13 cellular contexts compared by ENCODE assay signal in the genomic region with DNA sequence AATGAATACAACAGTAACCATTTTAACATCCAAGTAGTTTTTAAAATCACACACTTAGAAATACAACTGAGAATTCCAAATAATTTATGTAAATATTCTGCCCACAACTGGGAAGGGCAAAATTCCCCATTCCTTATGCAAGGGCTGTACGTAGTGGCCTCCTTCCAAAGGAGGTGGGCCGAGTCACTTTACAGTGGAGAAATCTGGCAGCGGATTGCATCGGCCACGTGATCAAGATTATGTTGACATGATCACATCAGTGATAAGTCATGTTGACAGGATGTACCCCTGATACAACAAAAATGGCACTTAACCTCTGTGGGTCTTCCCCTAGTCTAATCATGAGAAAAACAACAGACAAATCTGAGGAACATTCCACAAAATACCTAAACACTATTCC.
A peak's percentile ranks its signal among the peaks of the same experiment; 100 is the strongest.
DNase-seq lines count a peak whose midpoint lies in the region; ATAC-seq and TF ChIP-seq lines count a peak whose summit lies in the region.
"Had no signal": no experiment of that assay in that cellular context is flagged by ENCODE, and none has a peak within 500 bp of the region (broad histone marks: within the 10 kb centered on the region; RNA-seq: fewer than 3 reads in every experiment).

No MANE protein-coding gene starts in this region.

- H3K4me3 ChIP-seq in GM23338 (no peak overlapping the region), epithelial cell of esophagus (ENCODE audit: low read length) (no peak overlapping the region), right atrium auricular region (no peak overlapping the region)

- DNase-seq in GM23338 (ENCODE audit: low spot score): no peak
- peak; percentile 60 for DNase-seq in NCI-H69 (lab: John Stamatoyannopoulos, UW)
- DNase-seq in epithelial cell of esophagus (ENCODE audit: low read depth): peak; percentile 75
- DNase-seq in omental fat pad (ENCODE audit: low spot score): no peak
- no peak for DNase-seq in D341Med (ENCODE audit: low spot score)
- DNase-seq in NOMO-1 treated with dmso at 0.1 percent for 144 hours (lab: John Stamatoyannopoulos, UW; ENCODE audit: unreplicated experiment): no peak
- no peak for DNase-seq in right atrium auricular region (ENCODE audit: low spot score)
- DNase-seq: activated CD4-positive, alpha-beta T cell treated with anti-CD3 and anti-CD28 coated beads for 36 hours; SHP77; stimulated activated CD4-positive, alpha-beta T cell treated with anti-CD3 and anti-CD28 coated beads, Interleukin-4, amount 100 ng/mL, for 24 hours had no signal

- peaks cover 3% of the 10 kb centered on the region for H3K27me3 Mint-ChIP-seq in GM23338 (ENCODE audit: insufficient read depth, low read depth, poor library complexity)
- H3K27me3 Mint-ChIP-seq: activated CD4-positive, alpha-beta T cell treated with anti-CD3 and anti-CD28 coated beads for 36 hours; activated T-helper 17 cell treated with anti-CD3 and anti-CD28 coated beads, Interleukin-2, amount 50 U/mL, for 72 hours had no signal

- H3K27ac ChIP-seq in GM23338 (ENCODE audit: low read depth) (peak overlapping the region; percentile 83), right atrium auricular region (no peak overlapping the region)

- H3K4me1 ChIP-seq in GM23338 (ENCODE audit: insufficient read depth): peaks cover 61% of the 10 kb centered on the region
- no peaks in the 10 kb centered on the region for H3K4me1 ChIP-seq in right atrium auricular region

- no peaks in the 10 kb centered on the region for H4K20me1 ChIP-seq in GM23338 (replicated peaks; ENCODE audit: insufficient read depth)

- H3K4me1 Mint-ChIP-seq in GM23338: peaks cover 69% of the 10 kb centered on the region

- H3K4me2 ChIP-seq in GM23338: peak overlapping the region; percentile 50

- no peaks in the 10 kb centered on the region for H3K36me3 ChIP-seq in GM23338 (ENCODE audit: insufficient read depth)
- no peaks in the 10 kb centered on the region for H3K36me3 ChIP-seq in right atrium auricular region

- peak overlapping the region; percentile 97 for H3K27ac Mint-ChIP-seq in GM23338
- H3K27ac Mint-ChIP-seq: activated CD4-positive, alpha-beta T cell treated with anti-CD3 and anti-CD28 coated beads for 36 hours; activated T-helper 17 cell treated with anti-CD3 and anti-CD28 coated beads, Interleukin-2, amount 50 U/mL, for 72 hours had no signal

- ATAC-seq in GM23338: peak; percentile 20
- ATAC-seq in omental fat pad (ENCODE audit: low FRiP score): peak; percentile 24
- ATAC-seq in GM19463 (IDR thresholded peaks at IDR 0.05; ENCODE audit: unreplicated experiment): no peak
- ATAC-seq: activated CD4-positive, alpha-beta T cell treated with anti-CD3 and anti-CD28 coated beads for 36 hours; activated T-helper 17 cell treated with anti-CD3 and anti-CD28 coated beads, Interleukin-2, amount 50 U/mL, for 72 hours had no signal

- H3K4me3 Mint-ChIP-seq in GM23338: peak overlapping the region; percentile 20; the same call in 1 of the 3 replicates
- H3K4me3 Mint-ChIP-seq: activated CD4-positive, alpha-beta T cell treated with anti-CD3 and anti-CD28 coated beads for 36 hours; activated T-helper 17 cell treated with anti-CD3 and anti-CD28 coated beads, Interleukin-2, amount 50 U/mL, for 72 hours; neural crest cell had no signal

- TF ChIP-seq CTCF in GM23338 (conservative IDR thresholded peaks at IDR 0.05; ENCODE audit: low read depth in 2 of 2) (no peak), epithelial cell of esophagus (IDR thresholded peaks at IDR 0.05; ENCODE audit: insufficient read depth, low read depth, low read length, missing control alignments) (no peak), omental fat pad (IDR thresholded peaks at IDR 0.05) (no peak), right atrium auricular region (IDR thresholded peaks at IDR 0.05) (no peak)

- H3K79me2 ChIP-seq in GM23338 (replicated peaks; ENCODE audit: insufficient read depth): peaks cover 8% of the 10 kb centered on the region; the same call in 1 of the 2 replicates

- no peaks in the 10 kb centered on the region for H3F3A ChIP-seq in GM23338 (replicated peaks; ENCODE audit: low read depth)

- no peaks in the 10 kb centered on the region for H3K27me3 ChIP-seq in GM23338 (ENCODE audit: insufficient read depth)
- no peaks in the 10 kb centered on the region for H3K27me3 ChIP-seq in right atrium auricular region

- H2AFZ ChIP-seq in GM23338: no peak overlapping the region

- H3K9me2 ChIP-seq in GM23338 (ENCODE audit: insufficient read depth): no peaks in the 10 kb centered on the region

- H3K9me3 Mint-ChIP-seq in GM23338: no peaks in the 10 kb centered on the region
- H3K9me3 Mint-ChIP-seq: activated T-helper 17 cell treated with anti-CD3 and anti-CD28 coated beads, Interleukin-2, amount 50 U/mL, for 72 hours had no signal

- no peaks in the 10 kb centered on the region for H3K9me3 ChIP-seq in right atrium auricular region

- H3K36me3 Mint-ChIP-seq in GM23338 (ENCODE audit: low read depth): peaks cover 4% of the 10 kb centered on the region; the same call in 1 of the 3 replicates

TF ChIP-seq in GM23338, 12 proteins besides CTCF, POLR2A, EP300 and RAD21 (continues in another document):
- TF ChIP-seq ZNF114 (CRISPR knock-in tag; IDR thresholded peaks at IDR 0.05) (no peak), JUNB (IDR thresholded peaks at IDR 0.05; ENCODE audit: unreplicated experiment) (no peak), POLR2AphosphoS5 (IDR thresholded peaks at IDR 0.05; ENCODE audit: low read depth) (no peak), EZH2phosphoT487 (IDR thresholded peaks at IDR 0.05; ENCODE audit: unreplicated experiment) (no peak), EZH2 (IDR thresholded peaks at IDR 0.05; ENCODE audit: low read depth, unreplicated experiment) (no peak), NANOG (IDR thresholded peaks at IDR 0.05; ENCODE audit: borderline replicate concordance) (no peak)
- TF ChIP-seq, protein P1, sequence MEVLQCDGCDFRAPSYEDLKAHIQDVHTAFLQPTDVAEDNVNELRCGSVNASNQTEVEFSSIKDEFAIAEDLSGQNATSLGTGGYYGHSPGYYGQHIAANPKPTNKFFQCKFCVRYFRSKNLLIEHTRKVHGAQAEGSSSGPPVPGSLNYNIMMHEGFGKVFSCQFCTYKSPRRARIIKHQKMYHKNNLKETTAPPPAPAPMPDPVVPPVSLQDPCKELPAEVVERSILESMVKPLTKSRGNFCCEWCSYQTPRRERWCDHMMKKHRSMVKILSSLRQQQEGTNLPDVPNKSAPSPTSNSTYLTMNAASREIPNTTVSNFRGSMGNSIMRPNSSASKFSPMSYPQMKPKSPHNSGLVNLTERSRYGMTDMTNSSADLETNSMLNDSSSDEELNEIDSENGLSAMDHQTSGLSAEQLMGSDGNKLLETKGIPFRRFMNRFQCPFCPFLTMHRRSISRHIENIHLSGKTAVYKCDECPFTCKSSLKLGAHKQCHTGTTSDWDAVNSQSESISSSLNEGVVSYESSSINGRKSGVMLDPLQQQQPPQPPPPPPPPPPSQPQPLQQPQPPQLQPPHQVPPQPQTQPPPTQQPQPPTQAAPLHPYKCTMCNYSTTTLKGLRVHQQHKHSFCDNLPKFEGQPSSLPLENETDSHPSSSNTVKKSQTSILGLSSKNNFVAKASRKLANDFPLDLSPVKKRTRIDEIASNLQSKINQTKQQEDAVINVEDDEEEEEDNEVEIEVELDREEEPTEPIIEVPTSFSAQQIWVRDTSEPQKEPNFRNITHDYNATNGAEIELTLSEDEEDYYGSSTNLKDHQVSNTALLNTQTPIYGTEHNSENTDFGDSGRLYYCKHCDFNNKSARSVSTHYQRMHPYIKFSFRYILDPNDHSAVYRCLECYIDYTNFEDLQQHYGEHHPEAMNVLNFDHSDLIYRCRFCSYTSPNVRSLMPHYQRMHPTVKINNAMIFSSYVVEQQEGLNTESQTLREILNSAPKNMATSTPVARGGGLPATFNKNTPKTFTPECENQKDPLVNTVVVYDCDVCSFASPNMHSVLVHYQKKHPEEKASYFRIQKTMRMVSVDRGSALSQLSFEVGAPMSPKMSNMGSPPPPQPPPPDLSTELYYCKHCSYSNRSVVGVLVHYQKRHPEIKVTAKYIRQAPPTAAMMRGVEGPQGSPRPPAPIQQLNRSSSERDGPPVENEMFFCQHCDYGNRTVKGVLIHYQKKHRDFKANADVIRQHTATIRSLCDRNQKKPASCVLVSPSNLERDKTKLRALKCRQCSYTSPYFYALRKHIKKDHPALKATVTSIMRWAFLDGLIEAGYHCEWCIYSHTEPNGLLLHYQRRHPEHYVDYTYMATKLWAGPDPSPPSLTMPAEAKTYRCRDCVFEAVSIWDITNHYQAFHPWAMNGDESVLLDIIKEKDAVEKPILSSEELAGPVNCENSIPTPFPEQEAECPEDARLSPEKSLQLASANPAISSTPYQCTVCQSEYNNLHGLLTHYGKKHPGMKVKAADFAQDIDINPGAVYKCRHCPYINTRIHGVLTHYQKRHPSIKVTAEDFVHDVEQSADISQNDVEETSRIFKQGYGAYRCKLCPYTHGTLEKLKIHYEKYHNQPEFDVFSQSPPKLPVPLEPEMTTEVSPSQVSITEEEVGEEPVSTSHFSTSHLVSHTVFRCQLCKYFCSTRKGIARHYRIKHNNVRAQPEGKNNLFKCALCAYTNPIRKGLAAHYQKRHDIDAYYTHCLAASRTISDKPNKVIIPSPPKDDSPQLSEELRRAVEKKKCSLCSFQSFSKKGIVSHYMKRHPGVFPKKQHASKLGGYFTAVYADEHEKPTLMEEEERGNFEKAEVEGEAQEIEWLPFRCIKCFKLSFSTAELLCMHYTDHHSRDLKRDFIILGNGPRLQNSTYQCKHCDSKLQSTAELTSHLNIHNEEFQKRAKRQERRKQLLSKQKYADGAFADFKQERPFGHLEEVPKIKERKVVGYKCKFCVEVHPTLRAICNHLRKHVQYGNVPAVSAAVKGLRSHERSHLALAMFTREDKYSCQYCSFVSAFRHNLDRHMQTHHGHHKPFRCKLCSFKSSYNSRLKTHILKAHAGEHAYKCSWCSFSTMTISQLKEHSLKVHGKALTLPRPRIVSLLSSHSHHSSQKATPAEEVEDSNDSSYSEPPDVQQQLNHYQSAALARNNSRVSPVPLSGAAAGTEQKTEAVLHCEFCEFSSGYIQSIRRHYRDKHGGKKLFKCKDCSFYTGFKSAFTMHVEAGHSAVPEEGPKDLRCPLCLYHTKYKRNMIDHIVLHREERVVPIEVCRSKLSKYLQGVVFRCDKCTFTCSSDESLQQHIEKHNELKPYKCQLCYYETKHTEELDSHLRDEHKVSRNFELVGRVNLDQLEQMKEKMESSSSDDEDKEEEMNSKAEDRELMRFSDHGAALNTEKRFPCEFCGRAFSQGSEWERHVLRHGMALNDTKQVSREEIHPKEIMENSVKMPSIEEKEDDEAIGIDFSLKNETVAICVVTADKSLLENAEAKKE (CRISPR knock-in tag; IDR thresholded peaks at IDR 0.05): no peak
- TF ChIP-seq, protein P2, sequence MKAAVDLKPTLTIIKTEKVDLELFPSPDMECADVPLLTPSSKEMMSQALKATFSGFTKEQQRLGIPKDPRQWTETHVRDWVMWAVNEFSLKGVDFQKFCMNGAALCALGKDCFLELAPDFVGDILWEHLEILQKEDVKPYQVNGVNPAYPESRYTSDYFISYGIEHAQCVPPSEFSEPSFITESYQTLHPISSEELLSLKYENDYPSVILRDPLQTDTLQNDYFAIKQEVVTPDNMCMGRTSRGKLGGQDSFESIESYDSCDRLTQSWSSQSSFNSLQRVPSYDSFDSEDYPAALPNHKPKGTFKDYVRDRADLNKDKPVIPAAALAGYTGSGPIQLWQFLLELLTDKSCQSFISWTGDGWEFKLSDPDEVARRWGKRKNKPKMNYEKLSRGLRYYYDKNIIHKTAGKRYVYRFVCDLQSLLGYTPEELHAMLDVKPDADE (IDR thresholded peaks at IDR 0.05): no peak

Comparison
In these comparisons a context has a peak if more than half of its experiments do, and no peak if none do; other contexts are left out.
1. DNase-seq: peak in NCI-H69 (single experiment) and epithelial cell of esophagus (single experiment); none in GM23338 (single experiment), omental fat pad (single experiment), D341Med (single experiment), NOMO-1 treated with dmso at 0.1 percent for 144 hours (single experiment) and right atrium auricular region (single experiment).